Comparison of ENCODE assay signal across 1 cellular context in the genomic region with DNA sequence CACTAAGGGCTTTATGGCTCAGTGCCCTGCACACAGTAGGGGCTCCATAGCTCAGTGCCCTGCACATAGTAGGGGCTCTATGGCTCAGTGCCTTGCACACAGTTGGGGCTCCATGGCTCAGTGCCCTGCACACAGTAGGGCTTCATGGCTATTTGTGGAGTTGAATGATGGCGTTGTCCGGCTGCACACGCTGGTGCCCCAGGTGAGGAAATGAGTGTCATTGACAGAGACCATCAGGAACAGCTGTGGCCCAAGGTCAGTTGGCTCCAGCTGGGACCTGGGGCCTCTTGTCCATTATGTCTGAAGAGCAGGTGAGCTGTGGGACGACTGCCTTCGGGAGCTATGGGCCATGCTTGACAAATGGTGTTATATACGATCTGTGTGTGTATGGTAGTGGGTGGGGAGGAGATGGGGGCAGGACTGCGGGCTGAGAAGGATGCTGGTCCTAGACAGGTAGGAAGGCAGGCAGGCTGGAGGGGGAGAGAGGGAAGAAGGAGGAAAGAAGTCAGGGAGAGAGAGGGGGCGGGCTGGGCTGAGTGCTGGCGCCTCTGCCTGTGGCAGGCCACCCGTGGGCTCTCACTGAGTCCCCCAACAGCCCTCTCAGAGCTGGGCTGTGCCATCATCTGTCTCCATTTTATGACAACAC.
TF ChIP-seq lines count a peak whose summit lies in the region.

No MANE protein-coding gene starts in this region.

TF ChIP-seq in H1, 55 proteins besides CTCF, POLR2A, EP300 and RAD21:
- TF ChIP-seq RBBP5 (IDR thresholded peaks at IDR 0.05; ENCODE audit: borderline replicate concordance, low read depth, low read length): no peak
TF ChIP-seq in H1: peak in this region for 0.
